In genomic region chr11:129973809-129974208, GRCh38 we compare ENCODE assay signal across 1 cellular context.
A peak's percentile ranks its signal among the peaks of the same experiment; 100 is the strongest.
TF ChIP-seq lines count a peak whose summit lies in the region.

No MANE protein-coding gene starts in this region.

TF ChIP-seq in HepG2, 621 proteins besides CTCF, POLR2A, EP300 and RAD21 (continued from another document):
- TF ChIP-seq ZNF609 (CRISPR knock-in tag; IDR thresholded peaks at IDR 0.05; ENCODE audit: borderline replicate concordance) (peak; percentile 25; the same call in 1 of the 2 replicates), ZMYM3 (CRISPR knock-in tag; IDR thresholded peaks at IDR 0.05) (no peak), HMG20B (CRISPR knock-in tag; conservative IDR thresholded peaks at IDR 0.05) (no peak), RBFOX2 (IDR thresholded peaks at IDR 0.05; ENCODE audit: low read depth, low read length) (no peak), ZNF687 (CRISPR knock-in tag; IDR thresholded peaks at IDR 0.05) (peak; percentile 67), PAXIP1 (CRISPR knock-in tag; conservative IDR thresholded peaks at IDR 0.05) (peak; percentile 50), ZSCAN5A (CRISPR knock-in tag; IDR thresholded peaks at IDR 0.05; ENCODE audit: borderline replicate concordance) (0 out of 2 replicates have a peak, but pooled peaks have one; percentile 27), ZMAT3 (CRISPR knock-in tag; conservative IDR thresholded peaks at IDR 0.05) (no peak), TFE3 (CRISPR knock-in tag; IDR thresholded peaks at IDR 0.05) (0 out of 2 replicates have a peak, but pooled peaks have one; percentile 27), FOXO4 (CRISPR knock-in tag; conservative IDR thresholded peaks at IDR 0.05) (no peak), JUND (CRISPR knock-in tag; IDR thresholded peaks at IDR 0.05) (no peak), LCORL (IDR thresholded peaks at IDR 0.05) (no peak; the same call in 1 of the 2 replicates), LCORL (CRISPR knock-in tag; IDR thresholded peaks at IDR 0.05) (peak; percentile 75; the same call in 1 of the 2 replicates), ZNF501 (CRISPR knock-in tag; IDR thresholded peaks at IDR 0.05) (no peak), CBFB (CRISPR knock-in tag; IDR thresholded peaks at IDR 0.05) (no peak), SALL1 (CRISPR knock-in tag; IDR thresholded peaks at IDR 0.05) (peak; percentile 71), ZNF740 (CRISPR knock-in tag; IDR thresholded peaks at IDR 0.05) (peak; percentile 52; the same call in 1 of the 2 replicates), SP2 (CRISPR knock-in tag; IDR thresholded peaks at IDR 0.05) (no peak), ZNF557 (CRISPR knock-in tag; IDR thresholded peaks at IDR 0.05) (no peak), MNT (IDR thresholded peaks at IDR 0.05) (no peak), CCDC6 (CRISPR knock-in tag; IDR thresholded peaks at IDR 0.05) (no peak), NONO (IDR thresholded peaks at IDR 0.05) (no peak), NONO (CRISPR knock-in tag; conservative IDR thresholded peaks at IDR 0.05) (0 out of 2 replicates have a peak, but pooled peaks have one; percentile 27), NPAS2 (CRISPR knock-in tag; IDR thresholded peaks at IDR 0.05; ENCODE audit: borderline replicate concordance) (no peak), SP4 (CRISPR knock-in tag; IDR thresholded peaks at IDR 0.05) (no peak), PHF21A (CRISPR knock-in tag; IDR thresholded peaks at IDR 0.05) (no peak), ZNF883 (CRISPR knock-in tag; IDR thresholded peaks at IDR 0.05; ENCODE audit: not compliant biosample characterization) (no peak), TP53 (CRISPR knock-in tag; conservative IDR thresholded peaks at IDR 0.05) (no peak), ZKSCAN1 (IDR thresholded peaks at IDR 0.05; ENCODE audit: low read length) (no peak), ZBTB25 (CRISPR knock-in tag; IDR thresholded peaks at IDR 0.05) (no peak), ZNF772 (CRISPR knock-in tag; IDR thresholded peaks at IDR 0.05) (no peak), NR2F6 (IDR thresholded peaks at IDR 0.05) (no peak), NR2F6 (CRISPR knock-in tag; IDR thresholded peaks at IDR 0.05) (peak; percentile 20; the same call in 1 of the 2 replicates), ZNF354B (CRISPR knock-in tag; IDR thresholded peaks at IDR 0.05) (no peak), SIX4 (CRISPR knock-in tag; IDR thresholded peaks at IDR 0.05) (no peak), CEBPB (IDR thresholded peaks at IDR 0.05; ENCODE audit: borderline replicate concordance, low read depth, low read length) (no peak), ZFP41 (CRISPR knock-in tag; IDR thresholded peaks at IDR 0.05; ENCODE audit: borderline replicate concordance) (no peak), ZNF263 (CRISPR knock-in tag; IDR thresholded peaks at IDR 0.05) (no peak), ZNF160 (CRISPR knock-in tag; IDR thresholded peaks at IDR 0.05) (no peak), SMARCE1 (IDR thresholded peaks at IDR 0.05; ENCODE audit: borderline replicate concordance) (no peak), NFIC (IDR thresholded peaks at IDR 0.05; ENCODE audit: low read length) (no peak), CREB1 (IDR thresholded peaks at IDR 0.05) (no peak), CREB1 (CRISPR knock-in tag; IDR thresholded peaks at IDR 0.05) (0 out of 2 replicates have a peak, but pooled peaks have one; percentile 9), ZNF468 (CRISPR knock-in tag; IDR thresholded peaks at IDR 0.05) (no peak), ZNF850 (CRISPR knock-in tag; conservative IDR thresholded peaks at IDR 0.05) (no peak), SMYD3 (CRISPR knock-in tag; IDR thresholded peaks at IDR 0.05) (0 out of 2 replicates have a peak, but pooled peaks have one; percentile 30), ZNF251 (CRISPR knock-in tag; IDR thresholded peaks at IDR 0.05) (no peak), ZNF331 (CRISPR knock-in tag; IDR thresholded peaks at IDR 0.05) (0 out of 2 replicates have a peak, but pooled peaks have one; percentile 55)
